In the genomic region with DNA sequence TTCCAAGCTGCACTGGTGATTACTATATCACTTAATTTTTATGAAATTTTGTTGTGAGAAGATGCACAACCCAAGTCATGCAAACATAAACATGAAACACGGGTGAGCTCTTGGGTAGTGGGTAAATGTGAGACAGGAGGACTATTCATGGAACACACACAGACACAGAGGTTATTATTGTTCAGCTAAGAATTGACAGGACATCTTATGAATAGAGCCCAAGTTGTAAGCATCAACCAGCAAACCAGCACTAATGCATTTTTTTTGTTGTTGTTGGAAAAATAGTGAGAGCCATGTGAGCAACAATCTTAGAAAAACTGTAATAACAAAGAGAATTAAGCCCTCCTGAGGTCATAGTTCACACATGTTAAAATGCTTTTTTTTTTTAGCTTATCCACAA, we compare ENCODE assay signal across 22 cellular contexts.
"Had no signal": no experiment of that assay in that cellular context is flagged by ENCODE, and none has a peak within 500 bp of the region (broad histone marks: within the 10 kb centered on the region; RNA-seq: fewer than 3 reads in every experiment).

No MANE protein-coding gene starts in this region.

- H3K36me3 Mint-ChIP-seq: immature natural killer cell, mesothelial cell of epicardium, naive B cell had no signal

- H3K27me3 ChIP-seq: foreskin keratinocyte, gastrocnemius medialis, hepatocyte had no signal

- DNase-seq: dermis blood vessel endothelial cell; dorsolateral prefrontal cortex; effector CD4-positive, alpha-beta T cell; effector memory CD4-positive, alpha-beta T cell; foreskin keratinocyte; gastrocnemius medialis; heart left ventricle; hypothalamus; immature natural killer cell; islet precursor cell; kidney; left cardiac atrium; left lung; left ventricle myocardium superior; lower lobe of right lung; mesenchymal stem cell; mucosa of descending colon; naive B cell had no signal

- H3K9me3 ChIP-seq: esophagus muscularis mucosa, gastrocnemius medialis, heart left ventricle, left lung, lower lobe of right lung, mucosa of descending colon had no signal

- H3K4me3 Mint-ChIP-seq: immature natural killer cell, mesothelial cell of epicardium, naive B cell had no signal

- H3K79me2 ChIP-seq: hepatocyte had no signal

- H3K36me3 ChIP-seq: esophagus muscularis mucosa, gastrocnemius medialis, heart left ventricle, left lung, lower lobe of right lung had no signal

- H3K4me1 ChIP-seq: esophagus muscularis mucosa, foreskin keratinocyte, gastrocnemius medialis, heart left ventricle, left lung, lower lobe of right lung had no signal

- H3K27ac ChIP-seq: coronary artery, dorsolateral prefrontal cortex, esophagus muscularis mucosa, foreskin keratinocyte, gastrocnemius medialis, heart left ventricle, hepatocyte, left lung, lower lobe of right lung had no signal

- H3K4me2 ChIP-seq: hepatocyte had no signal

- H3K27ac Mint-ChIP-seq: immature natural killer cell, mesothelial cell of epicardium, naive B cell had no signal

- H2AFZ ChIP-seq: hepatocyte had no signal

- H3K9me3 Mint-ChIP-seq: mesothelial cell of epicardium had no signal

- H3K4me1 Mint-ChIP-seq: immature natural killer cell, naive B cell had no signal

- H3K4me3 ChIP-seq: coronary artery, dorsolateral prefrontal cortex, esophagus muscularis mucosa, gastrocnemius medialis, heart left ventricle, hepatocyte, left lung, lower lobe of right lung, mucosa of descending colon had no signal
